Comparison of ENCODE assay signal across 1 cellular context in genomic region chr9:134333234-134333873, GRCh38.
TF ChIP-seq lines count a peak whose summit lies in the region.

No MANE protein-coding gene starts in this region.

TF ChIP-seq in K562, 482 proteins besides CTCF, POLR2A, EP300 and RAD21 (continued from another document):
- TF ChIP-seq ZNF280A (IDR thresholded peaks at IDR 0.05; ENCODE audit: low read depth, partially characterized antibody) (no peak), NFIC (IDR thresholded peaks at IDR 0.05) (0 out of 2 replicates have a peak, but pooled peaks have one; percentile 28), ZC3H11A (IDR thresholded peaks at IDR 0.05; ENCODE audit: low read depth, low read length) (no peak)
